ENCODE assay signal across 1 cellular context in the genomic region with DNA sequence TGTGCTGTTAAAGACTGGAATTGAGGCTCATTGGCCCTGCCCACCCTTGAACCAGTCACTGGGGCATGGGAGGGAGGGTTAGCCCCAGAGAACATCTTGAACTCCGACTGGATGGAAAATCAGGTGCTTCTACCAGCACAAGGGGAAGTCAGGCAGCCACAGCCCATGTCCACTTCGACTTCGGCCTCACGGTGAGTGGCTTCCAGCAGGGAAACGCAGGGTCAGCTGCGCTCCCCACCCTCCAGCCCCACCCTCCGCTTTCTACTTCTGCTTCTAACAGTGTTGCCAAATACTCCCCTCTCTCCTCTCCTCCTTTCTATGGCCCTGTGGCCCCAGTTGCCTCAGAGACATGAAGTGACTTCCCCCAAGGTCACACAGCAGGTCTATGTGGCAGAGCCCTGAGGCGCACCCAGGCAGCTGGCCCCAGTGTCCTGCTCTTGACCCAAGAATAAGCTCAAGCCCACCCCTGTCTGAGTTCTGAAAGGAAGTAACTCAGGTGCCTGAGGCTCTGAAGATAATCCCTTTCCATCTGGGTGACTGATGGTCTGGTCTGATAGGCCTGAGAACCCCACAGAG.
A peak's percentile ranks its signal among the peaks of the same experiment; 100 is the strongest.
TF ChIP-seq lines count a peak whose summit lies in the region.

No MANE protein-coding gene starts in this region.

TF ChIP-seq in K562, 482 proteins besides CTCF, POLR2A, EP300 and RAD21 (continued from another document and continues in another):
- TF ChIP-seq, protein P1, sequence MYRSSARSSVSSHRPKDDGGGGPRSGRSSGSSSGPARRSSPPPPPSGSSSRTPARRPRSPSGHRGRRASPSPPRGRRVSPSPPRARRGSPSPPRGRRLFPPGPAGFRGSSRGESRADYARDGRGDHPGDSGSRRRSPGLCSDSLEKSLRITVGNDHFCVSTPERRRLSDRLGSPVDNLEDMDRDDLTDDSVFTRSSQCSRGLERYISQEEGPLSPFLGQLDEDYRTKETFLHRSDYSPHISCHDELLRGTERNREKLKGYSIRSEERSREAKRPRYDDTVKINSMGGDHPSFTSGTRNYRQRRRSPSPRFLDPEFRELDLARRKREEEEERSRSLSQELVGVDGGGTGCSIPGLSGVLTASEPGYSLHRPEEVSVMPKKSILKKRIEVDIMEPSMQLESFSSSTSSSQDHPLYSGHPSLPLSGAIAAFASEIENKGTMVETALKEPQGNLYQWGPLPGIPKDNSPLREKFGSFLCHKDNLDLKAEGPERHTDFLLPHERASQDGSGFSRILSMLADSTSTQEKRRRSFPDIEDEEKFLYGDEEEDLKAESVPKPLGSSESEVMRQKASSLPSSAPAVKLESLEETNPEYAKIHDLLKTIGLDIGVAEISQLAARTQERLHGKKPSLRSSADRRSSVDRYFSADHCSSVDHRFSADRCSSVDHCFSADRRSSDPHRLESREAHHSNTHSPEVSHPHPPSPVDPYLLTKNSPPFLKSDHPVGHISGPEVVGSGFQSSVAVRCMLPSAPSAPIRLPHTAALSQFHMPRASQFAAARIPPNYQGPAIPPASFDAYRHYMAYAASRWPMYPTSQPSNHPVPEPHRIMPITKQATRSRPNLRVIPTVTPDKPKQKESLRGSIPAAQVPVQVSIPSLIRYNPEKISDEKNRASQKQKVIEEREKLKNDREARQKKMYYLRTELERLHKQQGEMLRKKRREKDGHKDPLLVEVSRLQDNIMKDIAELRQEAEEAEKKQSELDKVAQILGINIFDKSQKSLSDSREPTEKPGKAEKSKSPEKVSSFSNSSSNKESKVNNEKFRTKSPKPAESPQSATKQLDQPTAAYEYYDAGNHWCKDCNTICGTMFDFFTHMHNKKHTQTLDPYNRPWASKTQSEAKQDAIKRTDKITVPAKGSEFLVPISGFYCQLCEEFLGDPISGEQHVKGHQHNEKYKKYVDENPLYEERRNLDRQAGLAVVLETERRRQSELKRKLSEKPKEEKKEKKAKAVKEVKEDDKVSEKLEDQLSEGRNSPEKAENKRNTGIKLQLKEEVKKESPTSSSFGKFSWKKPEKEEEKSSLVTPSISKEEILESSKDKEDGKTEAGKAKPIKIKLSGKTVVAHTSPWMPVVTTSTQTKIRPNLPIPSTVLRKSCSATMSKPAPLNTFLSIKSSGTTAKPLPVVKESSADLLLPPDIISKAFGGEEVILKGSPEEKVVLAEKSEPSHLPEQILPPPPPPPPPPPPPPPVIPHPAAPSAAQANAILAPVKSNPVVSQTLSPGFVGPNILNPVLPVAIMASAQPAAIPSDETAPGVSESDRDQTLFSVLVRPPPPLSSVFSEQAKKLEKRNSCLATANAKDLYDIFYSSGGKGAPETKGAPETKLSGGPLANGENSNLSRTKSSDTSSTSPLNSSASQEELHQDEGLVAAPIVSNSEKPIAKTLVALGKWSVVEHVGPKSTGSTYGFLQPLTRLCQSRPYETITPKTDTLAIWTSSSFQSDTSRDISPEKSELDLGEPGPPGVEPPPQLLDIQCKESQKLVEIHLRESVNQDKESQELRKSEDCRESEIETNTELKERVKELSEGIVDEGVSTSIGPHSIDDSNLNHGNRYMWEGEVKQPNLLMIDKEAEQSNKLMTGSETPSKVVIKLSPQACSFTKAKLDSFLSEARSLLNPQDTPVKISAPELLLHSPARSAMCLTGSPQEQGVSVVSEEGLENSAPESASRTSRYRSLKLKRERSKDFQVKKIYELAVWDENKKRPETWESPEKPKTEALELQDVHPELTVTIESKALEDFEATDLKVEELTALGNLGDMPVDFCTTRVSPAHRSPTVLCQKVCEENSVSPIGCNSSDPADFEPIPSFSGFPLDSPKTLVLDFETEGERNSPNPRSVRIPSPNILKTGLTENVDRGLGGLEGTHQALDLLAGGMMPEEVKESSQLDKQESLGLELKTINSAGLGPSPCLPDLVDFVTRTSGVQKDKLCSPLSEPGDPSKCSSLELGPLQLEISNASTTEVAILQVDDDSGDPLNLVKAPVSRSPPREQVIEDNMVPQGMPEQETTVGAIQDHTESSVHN (IDR thresholded peaks at IDR 0.05; ENCODE audit: borderline replicate concordance in 1 of 2, low read depth in 1 of 2): no peak
- TF ChIP-seq CEBPG (CRISPR knock-in tag; IDR thresholded peaks at IDR 0.05) (peak; percentile 23; the same call in 1 of the 2 replicates), CEBPG (tag; conservative IDR thresholded peaks at IDR 0.05 in 1 of 2, IDR thresholded peaks at IDR 0.05 in 1 of 2) (no peak), ARID1B (IDR thresholded peaks at IDR 0.05) (peak; percentile 61), HCFC1 (IDR thresholded peaks at IDR 0.05; ENCODE audit: low read depth, low read length) (no peak), ZBTB12 (CRISPR knock-in tag; IDR thresholded peaks at IDR 0.05) (no peak), FOXA1 (IDR thresholded peaks at IDR 0.05; ENCODE audit: borderline replicate concordance) (no peak), ZNF41 (CRISPR knock-in tag; conservative IDR thresholded peaks at IDR 0.05) (no peak), MYC (IDR thresholded peaks at IDR 0.05; ENCODE audit: low read depth, low read length) (no peak; the same call in 1 of the 2 replicates), MYC (CRISPR knock-in tag; IDR thresholded peaks at IDR 0.05; ENCODE audit: borderline replicate concordance, low read depth) (no peak), RBM34 (IDR thresholded peaks at IDR 0.05; ENCODE audit: borderline replicate concordance, insufficient read depth, low read length) (no peak), FOSL1 (tag; conservative IDR thresholded peaks at IDR 0.05) (no peak), ZNF212 (CRISPR knock-in tag; IDR thresholded peaks at IDR 0.05) (no peak), SMAD3 (CRISPR knock-in tag; conservative IDR thresholded peaks at IDR 0.05) (no peak), TARDBP (IDR thresholded peaks at IDR 0.05) (no peak), SPI1 (IDR thresholded peaks at IDR 0.05; ENCODE audit: borderline replicate concordance, low read depth, low read length) (peak; percentile 45; the same call in 1 of the 2 replicates), ZC3H11A (IDR thresholded peaks at IDR 0.05; ENCODE audit: low read depth, low read length) (no peak), BRD9 (IDR thresholded peaks at IDR 0.05; ENCODE audit: low read depth, partially characterized antibody) (no peak), CBX1 (IDR thresholded peaks at IDR 0.05; ENCODE audit: low read depth) (0 out of 2 replicates have a peak, but pooled peaks have one; percentile 29), CHD1 (IDR thresholded peaks at IDR 0.05; ENCODE audit: low read length) (no peak), ZNF311 (CRISPR knock-in tag; IDR thresholded peaks at IDR 0.05) (no peak), SREBF1 (IDR thresholded peaks at IDR 0.05; ENCODE audit: borderline replicate concordance, low read depth, low read length) (no peak), HMBOX1 (IDR thresholded peaks at IDR 0.05) (no peak), XRCC5 (IDR thresholded peaks at IDR 0.05; ENCODE audit: low read depth, low read length) (no peak), PHB2 (IDR thresholded peaks at IDR 0.05; ENCODE audit: low read depth) (no peak), GABPB1 (CRISPR knock-in tag; IDR thresholded peaks at IDR 0.05) (no peak), MYNN (IDR thresholded peaks at IDR 0.05) (no peak), MYNN (CRISPR knock-in tag; IDR thresholded peaks at IDR 0.05) (no peak), ZNF146 (CRISPR knock-in tag; IDR thresholded peaks at IDR 0.05; ENCODE audit: unreplicated experiment) (no peak), SAFB2 (IDR thresholded peaks at IDR 0.05; ENCODE audit: borderline replicate concordance, low read depth, low read length, severe bottlenecking) (no peak), TAL1 (IDR thresholded peaks at IDR 0.05) (peak; percentile 58), CREM (IDR thresholded peaks at IDR 0.05; ENCODE audit: low read depth) (peak; percentile 5; the same call in 1 of the 2 replicates), ARID2 (IDR thresholded peaks at IDR 0.05) (no peak), TCF7L2 (IDR thresholded peaks at IDR 0.05; ENCODE audit: low read depth, low read length) (no peak), MAZ (CRISPR knock-in tag; conservative IDR thresholded peaks at IDR 0.05 in 1 of 2, IDR thresholded peaks at IDR 0.05 in 1 of 2) (peak in 1 of 2 experiments; percentile 21; a peak in 1 of 4 replicates), ZNF23 (CRISPR knock-in tag; IDR thresholded peaks at IDR 0.05) (no peak), HINFP (tag; conservative IDR thresholded peaks at IDR 0.05; ENCODE audit: low read depth) (no peak), KAT8 (IDR thresholded peaks at IDR 0.05; ENCODE audit: low read depth) (no peak)
- TF ChIP-seq, protein P2, sequence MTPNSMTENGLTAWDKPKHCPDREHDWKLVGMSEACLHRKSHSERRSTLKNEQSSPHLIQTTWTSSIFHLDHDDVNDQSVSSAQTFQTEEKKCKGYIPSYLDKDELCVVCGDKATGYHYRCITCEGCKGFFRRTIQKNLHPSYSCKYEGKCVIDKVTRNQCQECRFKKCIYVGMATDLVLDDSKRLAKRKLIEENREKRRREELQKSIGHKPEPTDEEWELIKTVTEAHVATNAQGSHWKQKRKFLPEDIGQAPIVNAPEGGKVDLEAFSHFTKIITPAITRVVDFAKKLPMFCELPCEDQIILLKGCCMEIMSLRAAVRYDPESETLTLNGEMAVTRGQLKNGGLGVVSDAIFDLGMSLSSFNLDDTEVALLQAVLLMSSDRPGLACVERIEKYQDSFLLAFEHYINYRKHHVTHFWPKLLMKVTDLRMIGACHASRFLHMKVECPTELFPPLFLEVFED (CRISPR knock-in tag; conservative IDR thresholded peaks at IDR 0.05): no peak
- TF ChIP-seq, protein P3, sequence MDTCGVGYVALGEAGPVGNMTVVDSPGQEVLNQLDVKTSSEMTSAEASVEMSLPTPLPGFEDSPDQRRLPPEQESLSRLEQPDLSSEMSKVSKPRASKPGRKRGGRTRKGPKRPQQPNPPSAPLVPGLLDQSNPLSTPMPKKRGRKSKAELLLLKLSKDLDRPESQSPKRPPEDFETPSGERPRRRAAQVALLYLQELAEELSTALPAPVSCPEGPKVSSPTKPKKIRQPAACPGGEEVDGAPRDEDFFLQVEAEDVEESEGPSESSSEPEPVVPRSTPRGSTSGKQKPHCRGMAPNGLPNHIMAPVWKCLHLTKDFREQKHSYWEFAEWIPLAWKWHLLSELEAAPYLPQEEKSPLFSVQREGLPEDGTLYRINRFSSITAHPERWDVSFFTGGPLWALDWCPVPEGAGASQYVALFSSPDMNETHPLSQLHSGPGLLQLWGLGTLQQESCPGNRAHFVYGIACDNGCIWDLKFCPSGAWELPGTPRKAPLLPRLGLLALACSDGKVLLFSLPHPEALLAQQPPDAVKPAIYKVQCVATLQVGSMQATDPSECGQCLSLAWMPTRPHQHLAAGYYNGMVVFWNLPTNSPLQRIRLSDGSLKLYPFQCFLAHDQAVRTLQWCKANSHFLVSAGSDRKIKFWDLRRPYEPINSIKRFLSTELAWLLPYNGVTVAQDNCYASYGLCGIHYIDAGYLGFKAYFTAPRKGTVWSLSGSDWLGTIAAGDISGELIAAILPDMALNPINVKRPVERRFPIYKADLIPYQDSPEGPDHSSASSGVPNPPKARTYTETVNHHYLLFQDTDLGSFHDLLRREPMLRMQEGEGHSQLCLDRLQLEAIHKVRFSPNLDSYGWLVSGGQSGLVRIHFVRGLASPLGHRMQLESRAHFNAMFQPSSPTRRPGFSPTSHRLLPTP (IDR thresholded peaks at IDR 0.05; ENCODE audit: borderline replicate concordance, extremely low read depth, insufficient read length): no peak
